1 cellular context compared by ENCODE assay signal in the genomic region with DNA sequence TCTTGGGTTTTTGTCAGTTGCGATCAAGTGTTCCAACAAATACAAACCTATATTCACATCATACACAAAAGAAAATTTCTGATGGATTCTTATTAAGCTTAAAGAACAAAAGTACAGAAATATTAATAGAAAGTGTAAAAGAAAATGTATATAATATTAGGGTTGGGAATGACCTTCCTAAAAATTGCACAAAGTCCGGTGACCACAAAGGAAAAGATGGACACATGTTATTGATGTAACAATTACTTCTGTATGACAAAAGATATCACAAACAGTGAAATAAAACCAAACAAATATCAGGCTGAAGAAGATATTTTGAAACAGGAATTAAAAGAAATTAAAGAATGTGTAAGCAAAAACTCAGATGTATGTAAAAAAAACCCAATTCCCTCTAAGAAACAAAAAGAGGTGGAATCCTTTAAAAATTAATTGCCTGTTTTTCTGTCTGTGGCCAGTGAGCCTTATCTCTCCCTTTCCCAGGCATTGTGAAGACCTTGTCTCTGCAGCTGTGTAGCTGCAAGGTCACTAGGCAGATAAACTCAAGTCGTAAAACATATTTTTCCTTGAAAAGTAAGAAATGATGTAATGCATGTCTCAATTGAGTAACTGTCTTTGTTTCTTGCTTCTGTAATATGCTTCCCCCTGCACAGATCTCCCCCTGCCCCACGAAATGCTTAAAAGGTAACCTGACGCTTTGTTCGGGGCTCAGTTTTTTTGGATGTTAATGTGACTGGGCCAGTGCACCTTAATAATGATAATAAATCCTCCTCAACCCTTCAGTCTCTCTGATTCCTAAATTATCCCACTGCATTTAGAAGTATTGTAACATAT.
A peak's percentile ranks its signal among the peaks of the same experiment; 100 is the strongest.
TF ChIP-seq lines count a peak whose summit lies in the region.

No MANE protein-coding gene starts in this region.

TF ChIP-seq in K562, 482 proteins besides CTCF, POLR2A, EP300 and RAD21 (continued from another document and continues in another):
- TF ChIP-seq, protein P1, sequence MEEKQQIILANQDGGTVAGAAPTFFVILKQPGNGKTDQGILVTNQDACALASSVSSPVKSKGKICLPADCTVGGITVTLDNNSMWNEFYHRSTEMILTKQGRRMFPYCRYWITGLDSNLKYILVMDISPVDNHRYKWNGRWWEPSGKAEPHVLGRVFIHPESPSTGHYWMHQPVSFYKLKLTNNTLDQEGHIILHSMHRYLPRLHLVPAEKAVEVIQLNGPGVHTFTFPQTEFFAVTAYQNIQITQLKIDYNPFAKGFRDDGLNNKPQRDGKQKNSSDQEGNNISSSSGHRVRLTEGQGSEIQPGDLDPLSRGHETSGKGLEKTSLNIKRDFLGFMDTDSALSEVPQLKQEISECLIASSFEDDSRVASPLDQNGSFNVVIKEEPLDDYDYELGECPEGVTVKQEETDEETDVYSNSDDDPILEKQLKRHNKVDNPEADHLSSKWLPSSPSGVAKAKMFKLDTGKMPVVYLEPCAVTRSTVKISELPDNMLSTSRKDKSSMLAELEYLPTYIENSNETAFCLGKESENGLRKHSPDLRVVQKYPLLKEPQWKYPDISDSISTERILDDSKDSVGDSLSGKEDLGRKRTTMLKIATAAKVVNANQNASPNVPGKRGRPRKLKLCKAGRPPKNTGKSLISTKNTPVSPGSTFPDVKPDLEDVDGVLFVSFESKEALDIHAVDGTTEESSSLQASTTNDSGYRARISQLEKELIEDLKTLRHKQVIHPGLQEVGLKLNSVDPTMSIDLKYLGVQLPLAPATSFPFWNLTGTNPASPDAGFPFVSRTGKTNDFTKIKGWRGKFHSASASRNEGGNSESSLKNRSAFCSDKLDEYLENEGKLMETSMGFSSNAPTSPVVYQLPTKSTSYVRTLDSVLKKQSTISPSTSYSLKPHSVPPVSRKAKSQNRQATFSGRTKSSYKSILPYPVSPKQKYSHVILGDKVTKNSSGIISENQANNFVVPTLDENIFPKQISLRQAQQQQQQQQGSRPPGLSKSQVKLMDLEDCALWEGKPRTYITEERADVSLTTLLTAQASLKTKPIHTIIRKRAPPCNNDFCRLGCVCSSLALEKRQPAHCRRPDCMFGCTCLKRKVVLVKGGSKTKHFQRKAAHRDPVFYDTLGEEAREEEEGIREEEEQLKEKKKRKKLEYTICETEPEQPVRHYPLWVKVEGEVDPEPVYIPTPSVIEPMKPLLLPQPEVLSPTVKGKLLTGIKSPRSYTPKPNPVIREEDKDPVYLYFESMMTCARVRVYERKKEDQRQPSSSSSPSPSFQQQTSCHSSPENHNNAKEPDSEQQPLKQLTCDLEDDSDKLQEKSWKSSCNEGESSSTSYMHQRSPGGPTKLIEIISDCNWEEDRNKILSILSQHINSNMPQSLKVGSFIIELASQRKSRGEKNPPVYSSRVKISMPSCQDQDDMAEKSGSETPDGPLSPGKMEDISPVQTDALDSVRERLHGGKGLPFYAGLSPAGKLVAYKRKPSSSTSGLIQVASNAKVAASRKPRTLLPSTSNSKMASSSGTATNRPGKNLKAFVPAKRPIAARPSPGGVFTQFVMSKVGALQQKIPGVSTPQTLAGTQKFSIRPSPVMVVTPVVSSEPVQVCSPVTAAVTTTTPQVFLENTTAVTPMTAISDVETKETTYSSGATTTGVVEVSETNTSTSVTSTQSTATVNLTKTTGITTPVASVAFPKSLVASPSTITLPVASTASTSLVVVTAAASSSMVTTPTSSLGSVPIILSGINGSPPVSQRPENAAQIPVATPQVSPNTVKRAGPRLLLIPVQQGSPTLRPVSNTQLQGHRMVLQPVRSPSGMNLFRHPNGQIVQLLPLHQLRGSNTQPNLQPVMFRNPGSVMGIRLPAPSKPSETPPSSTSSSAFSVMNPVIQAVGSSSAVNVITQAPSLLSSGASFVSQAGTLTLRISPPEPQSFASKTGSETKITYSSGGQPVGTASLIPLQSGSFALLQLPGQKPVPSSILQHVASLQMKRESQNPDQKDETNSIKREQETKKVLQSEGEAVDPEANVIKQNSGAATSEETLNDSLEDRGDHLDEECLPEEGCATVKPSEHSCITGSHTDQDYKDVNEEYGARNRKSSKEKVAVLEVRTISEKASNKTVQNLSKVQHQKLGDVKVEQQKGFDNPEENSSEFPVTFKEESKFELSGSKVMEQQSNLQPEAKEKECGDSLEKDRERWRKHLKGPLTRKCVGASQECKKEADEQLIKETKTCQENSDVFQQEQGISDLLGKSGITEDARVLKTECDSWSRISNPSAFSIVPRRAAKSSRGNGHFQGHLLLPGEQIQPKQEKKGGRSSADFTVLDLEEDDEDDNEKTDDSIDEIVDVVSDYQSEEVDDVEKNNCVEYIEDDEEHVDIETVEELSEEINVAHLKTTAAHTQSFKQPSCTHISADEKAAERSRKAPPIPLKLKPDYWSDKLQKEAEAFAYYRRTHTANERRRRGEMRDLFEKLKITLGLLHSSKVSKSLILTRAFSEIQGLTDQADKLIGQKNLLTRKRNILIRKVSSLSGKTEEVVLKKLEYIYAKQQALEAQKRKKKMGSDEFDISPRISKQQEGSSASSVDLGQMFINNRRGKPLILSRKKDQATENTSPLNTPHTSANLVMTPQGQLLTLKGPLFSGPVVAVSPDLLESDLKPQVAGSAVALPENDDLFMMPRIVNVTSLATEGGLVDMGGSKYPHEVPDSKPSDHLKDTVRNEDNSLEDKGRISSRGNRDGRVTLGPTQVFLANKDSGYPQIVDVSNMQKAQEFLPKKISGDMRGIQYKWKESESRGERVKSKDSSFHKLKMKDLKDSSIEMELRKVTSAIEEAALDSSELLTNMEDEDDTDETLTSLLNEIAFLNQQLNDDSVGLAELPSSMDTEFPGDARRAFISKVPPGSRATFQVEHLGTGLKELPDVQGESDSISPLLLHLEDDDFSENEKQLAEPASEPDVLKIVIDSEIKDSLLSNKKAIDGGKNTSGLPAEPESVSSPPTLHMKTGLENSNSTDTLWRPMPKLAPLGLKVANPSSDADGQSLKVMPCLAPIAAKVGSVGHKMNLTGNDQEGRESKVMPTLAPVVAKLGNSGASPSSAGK (IDR thresholded peaks at IDR 0.05): no peak
- TF ChIP-seq ZNF79 (CRISPR knock-in tag; IDR thresholded peaks at IDR 0.05; ENCODE audit: low read depth) (no peak), SMC3 (conservative IDR thresholded peaks at IDR 0.05; ENCODE audit: insufficient read depth, low read depth, low read length) (no peak), FOXK2 (conservative IDR thresholded peaks at IDR 0.05 in 1 of 2, IDR thresholded peaks at IDR 0.05 in 1 of 2; ENCODE audit: low read depth in 2 of 2) (peak in 1 of 2 experiments; percentile 45; a peak in 3 of 4 replicates), ZNF134 (CRISPR knock-in tag; conservative IDR thresholded peaks at IDR 0.05) (no peak), SAFB (IDR thresholded peaks at IDR 0.05; ENCODE audit: borderline replicate concordance, low read depth, low read length) (no peak), CHCHD3 (CRISPR knock-in tag; IDR thresholded peaks at IDR 0.05) (no peak), HDGF (IDR thresholded peaks at IDR 0.05) (no peak), ZFP30 (CRISPR knock-in tag; IDR thresholded peaks at IDR 0.05; ENCODE audit: borderline replicate concordance) (no peak), RFX5 (IDR thresholded peaks at IDR 0.05; ENCODE audit: low read depth, low read length) (no peak), FIP1L1 (IDR thresholded peaks at IDR 0.05; ENCODE audit: low read depth, low read length, poor library complexity, severe bottlenecking) (no peak), KHSRP (IDR thresholded peaks at IDR 0.05) (peak; percentile 9; the same call in 1 of the 2 replicates), KDM1A (IDR thresholded peaks at IDR 0.05) (peak; percentile 81), ZNF583 (CRISPR knock-in tag; IDR thresholded peaks at IDR 0.05) (no peak)
- TF ChIP-seq, protein P2, sequence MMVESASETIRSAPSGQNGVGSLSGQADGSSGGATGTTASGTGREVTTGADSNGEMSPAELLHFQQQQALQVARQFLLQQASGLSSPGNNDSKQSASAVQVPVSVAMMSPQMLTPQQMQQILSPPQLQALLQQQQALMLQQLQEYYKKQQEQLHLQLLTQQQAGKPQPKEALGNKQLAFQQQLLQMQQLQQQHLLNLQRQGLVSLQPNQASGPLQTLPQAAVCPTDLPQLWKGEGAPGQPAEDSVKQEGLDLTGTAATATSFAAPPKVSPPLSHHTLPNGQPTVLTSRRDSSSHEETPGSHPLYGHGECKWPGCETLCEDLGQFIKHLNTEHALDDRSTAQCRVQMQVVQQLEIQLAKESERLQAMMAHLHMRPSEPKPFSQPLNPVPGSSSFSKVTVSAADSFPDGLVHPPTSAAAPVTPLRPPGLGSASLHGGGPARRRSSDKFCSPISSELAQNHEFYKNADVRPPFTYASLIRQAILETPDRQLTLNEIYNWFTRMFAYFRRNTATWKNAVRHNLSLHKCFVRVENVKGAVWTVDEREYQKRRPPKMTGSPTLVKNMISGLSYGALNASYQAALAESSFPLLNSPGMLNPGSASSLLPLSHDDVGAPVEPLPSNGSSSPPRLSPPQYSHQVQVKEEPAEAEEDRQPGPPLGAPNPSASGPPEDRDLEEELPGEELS (CRISPR knock-in tag; IDR thresholded peaks at IDR 0.05; ENCODE audit: borderline replicate concordance): no peak
- TF ChIP-seq, protein P3, sequence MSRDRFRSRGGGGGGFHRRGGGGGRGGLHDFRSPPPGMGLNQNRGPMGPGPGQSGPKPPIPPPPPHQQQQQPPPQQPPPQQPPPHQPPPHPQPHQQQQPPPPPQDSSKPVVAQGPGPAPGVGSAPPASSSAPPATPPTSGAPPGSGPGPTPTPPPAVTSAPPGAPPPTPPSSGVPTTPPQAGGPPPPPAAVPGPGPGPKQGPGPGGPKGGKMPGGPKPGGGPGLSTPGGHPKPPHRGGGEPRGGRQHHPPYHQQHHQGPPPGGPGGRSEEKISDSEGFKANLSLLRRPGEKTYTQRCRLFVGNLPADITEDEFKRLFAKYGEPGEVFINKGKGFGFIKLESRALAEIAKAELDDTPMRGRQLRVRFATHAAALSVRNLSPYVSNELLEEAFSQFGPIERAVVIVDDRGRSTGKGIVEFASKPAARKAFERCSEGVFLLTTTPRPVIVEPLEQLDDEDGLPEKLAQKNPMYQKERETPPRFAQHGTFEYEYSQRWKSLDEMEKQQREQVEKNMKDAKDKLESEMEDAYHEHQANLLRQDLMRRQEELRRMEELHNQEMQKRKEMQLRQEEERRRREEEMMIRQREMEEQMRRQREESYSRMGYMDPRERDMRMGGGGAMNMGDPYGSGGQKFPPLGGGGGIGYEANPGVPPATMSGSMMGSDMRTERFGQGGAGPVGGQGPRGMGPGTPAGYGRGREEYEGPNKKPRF (IDR thresholded peaks at IDR 0.05; ENCODE audit: low read depth, low read length): no peak
- TF ChIP-seq, protein P4, sequence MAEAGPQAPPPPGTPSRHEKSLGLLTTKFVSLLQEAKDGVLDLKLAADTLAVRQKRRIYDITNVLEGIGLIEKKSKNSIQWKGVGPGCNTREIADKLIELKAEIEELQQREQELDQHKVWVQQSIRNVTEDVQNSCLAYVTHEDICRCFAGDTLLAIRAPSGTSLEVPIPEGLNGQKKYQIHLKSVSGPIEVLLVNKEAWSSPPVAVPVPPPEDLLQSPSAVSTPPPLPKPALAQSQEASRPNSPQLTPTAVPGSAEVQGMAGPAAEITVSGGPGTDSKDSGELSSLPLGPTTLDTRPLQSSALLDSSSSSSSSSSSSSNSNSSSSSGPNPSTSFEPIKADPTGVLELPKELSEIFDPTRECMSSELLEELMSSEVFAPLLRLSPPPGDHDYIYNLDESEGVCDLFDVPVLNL (CRISPR knock-in tag; IDR thresholded peaks at IDR 0.05; ENCODE audit: low read depth): no peak
- TF ChIP-seq, protein P5, sequence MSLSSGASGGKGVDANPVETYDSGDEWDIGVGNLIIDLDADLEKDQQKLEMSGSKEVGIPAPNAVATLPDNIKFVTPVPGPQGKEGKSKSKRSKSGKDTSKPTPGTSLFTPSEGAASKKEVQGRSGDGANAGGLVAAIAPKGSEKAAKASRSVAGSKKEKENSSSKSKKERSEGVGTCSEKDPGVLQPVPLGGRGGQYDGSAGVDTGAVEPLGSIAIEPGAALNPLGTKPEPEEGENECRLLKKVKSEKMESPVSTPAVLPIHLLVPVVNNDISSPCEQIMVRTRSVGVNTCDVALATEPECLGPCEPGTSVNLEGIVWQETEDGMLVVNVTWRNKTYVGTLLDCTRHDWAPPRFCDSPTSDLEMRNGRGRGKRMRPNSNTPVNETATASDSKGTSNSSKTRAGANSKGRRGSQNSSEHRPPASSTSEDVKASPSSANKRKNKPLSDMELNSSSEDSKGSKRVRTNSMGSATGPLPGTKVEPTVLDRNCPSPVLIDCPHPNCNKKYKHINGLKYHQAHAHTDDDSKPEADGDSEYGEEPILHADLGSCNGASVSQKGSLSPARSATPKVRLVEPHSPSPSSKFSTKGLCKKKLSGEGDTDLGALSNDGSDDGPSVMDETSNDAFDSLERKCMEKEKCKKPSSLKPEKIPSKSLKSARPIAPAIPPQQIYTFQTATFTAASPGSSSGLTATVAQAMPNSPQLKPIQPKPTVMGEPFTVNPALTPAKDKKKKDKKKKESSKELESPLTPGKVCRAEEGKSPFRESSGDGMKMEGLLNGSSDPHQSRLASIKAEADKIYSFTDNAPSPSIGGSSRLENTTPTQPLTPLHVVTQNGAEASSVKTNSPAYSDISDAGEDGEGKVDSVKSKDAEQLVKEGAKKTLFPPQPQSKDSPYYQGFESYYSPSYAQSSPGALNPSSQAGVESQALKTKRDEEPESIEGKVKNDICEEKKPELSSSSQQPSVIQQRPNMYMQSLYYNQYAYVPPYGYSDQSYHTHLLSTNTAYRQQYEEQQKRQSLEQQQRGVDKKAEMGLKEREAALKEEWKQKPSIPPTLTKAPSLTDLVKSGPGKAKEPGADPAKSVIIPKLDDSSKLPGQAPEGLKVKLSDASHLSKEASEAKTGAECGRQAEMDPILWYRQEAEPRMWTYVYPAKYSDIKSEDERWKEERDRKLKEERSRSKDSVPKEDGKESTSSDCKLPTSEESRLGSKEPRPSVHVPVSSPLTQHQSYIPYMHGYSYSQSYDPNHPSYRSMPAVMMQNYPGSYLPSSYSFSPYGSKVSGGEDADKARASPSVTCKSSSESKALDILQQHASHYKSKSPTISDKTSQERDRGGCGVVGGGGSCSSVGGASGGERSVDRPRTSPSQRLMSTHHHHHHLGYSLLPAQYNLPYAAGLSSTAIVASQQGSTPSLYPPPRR (CRISPR knock-in tag; IDR thresholded peaks at IDR 0.05; ENCODE audit: borderline replicate concordance): 0 out of 2 replicates have a peak, but pooled peaks have one; percentile 53
- TF ChIP-seq, protein P6, sequence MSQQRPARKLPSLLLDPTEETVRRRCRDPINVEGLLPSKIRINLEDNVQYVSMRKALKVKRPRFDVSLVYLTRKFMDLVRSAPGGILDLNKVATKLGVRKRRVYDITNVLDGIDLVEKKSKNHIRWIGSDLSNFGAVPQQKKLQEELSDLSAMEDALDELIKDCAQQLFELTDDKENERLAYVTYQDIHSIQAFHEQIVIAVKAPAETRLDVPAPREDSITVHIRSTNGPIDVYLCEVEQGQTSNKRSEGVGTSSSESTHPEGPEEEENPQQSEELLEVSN (IDR thresholded peaks at IDR 0.05; ENCODE audit: borderline replicate concordance in 1 of 2, extremely low read depth in 1 of 2, insufficient read depth in 1 of 2, insufficient read length in 1 of 2, low read depth in 1 of 2, low read length in 1 of 2, poor library complexity in 1 of 2, severe bottlenecking in 1 of 2): no peak
- TF ChIP-seq, protein P7, sequence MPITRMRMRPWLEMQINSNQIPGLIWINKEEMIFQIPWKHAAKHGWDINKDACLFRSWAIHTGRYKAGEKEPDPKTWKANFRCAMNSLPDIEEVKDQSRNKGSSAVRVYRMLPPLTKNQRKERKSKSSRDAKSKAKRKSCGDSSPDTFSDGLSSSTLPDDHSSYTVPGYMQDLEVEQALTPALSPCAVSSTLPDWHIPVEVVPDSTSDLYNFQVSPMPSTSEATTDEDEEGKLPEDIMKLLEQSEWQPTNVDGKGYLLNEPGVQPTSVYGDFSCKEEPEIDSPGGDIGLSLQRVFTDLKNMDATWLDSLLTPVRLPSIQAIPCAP (CRISPR knock-in tag; IDR thresholded peaks at IDR 0.05; ENCODE audit: borderline replicate concordance): no peak
